8 cellular contexts compared by ENCODE assay signal in the genomic region with DNA sequence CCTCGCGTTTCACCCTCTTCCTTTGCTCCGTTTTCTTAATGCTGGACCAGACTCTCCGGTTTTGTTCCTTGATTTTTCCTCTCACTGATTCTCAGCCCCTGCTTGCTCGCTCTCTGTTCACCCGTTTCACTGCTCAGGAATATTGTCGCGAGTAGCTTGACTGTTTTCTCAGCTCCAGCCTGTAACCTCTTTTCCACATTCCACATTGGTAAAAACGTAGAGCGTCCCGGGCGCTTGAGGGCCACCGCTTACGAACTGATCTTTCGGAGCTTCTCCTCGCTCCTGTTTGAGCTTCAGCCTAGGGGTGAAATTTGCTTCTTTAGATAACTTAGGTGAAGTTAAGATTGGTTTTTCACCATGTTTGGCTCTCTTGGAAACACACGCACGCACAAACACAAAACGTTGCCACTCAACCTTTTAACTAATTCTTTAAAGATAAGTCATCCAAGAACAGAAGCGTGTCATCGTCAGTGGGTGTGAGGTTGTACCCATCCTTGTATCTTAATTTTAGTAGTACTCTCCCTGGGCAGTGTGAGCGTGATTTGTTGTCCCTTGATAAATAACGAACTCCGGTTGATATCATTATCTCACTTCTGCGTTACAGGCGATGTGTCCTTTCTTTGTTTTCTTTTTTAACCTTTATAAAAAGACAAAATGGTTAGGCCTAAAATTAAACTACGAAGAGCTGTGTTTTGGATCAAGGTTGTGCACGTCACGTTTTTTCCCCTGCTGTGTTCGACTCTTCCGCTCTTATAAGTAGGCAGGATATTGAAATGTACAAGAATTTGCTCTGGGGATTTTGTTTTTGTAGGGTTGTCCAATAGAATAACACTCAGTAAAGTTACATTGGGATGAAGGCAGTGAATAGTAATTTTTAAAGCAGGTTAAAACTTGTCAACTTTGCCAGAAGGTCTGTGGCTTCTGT. TPM values are rescaled to one million over a fixed set of nuclear protein-coding genes. Genes with fewer than 3 reads are reported as not detected.
A peak's percentile ranks its signal among the peaks of the same experiment; 100 is the strongest.
DNase-seq lines count a peak whose midpoint lies in the region; ATAC-seq, FAIRE-seq and TF ChIP-seq lines count a peak whose summit lies in the region.

No MANE protein-coding gene starts in this region.

- no peaks in the 10 kb centered on the region for H3K9me3 Mint-ChIP-seq in activated CD4-positive, alpha-beta T cell treated with anti-CD3 and anti-CD28 coated beads, Interleukin-2, amount 10 ng/mL, durations not matched to agents 24 days and 14 days
- peaks cover 6% of the 10 kb centered on the region for H3K9me3 Mint-ChIP-seq in mesothelial cell of epicardium
- H3K9me3 Mint-ChIP-seq in stimulated activated naive B cell treated with anti-CD40 and anti-IgM and Interleukin-4, amounts not matched to agents 10 μg/mL and 1 μg/mL and 100 μg/mL, for 72 hours, result peaks cover 0 to 3% of the 10 kb centered on the region in 2 donors

- TSS peak; percentile 59 for BruUV-seq in endothelial cell of umbilical vein (replicated peaks; lab: Mats Ljungman, UMichigan)

- FAIRE-seq in endothelial cell of umbilical vein (lab: Jason Lieb, UNC), result peak; percentile 82

- peak overlapping the region; percentile 61 for H3K27ac ChIP-seq in endothelial cell of umbilical vein (ENCODE audit: insufficient read depth, low read depth, low read length)

- TF ChIP-seq CTCF in AG09309 (IDR thresholded peaks at IDR 0.05; ENCODE audit: control insufficient read depth, insufficient read depth, low read depth, low read length, missing control alignments), result no peak
- TF ChIP-seq CTCF in endothelial cell of umbilical vein (IDR thresholded peaks at IDR 0.05; ENCODE audit: extremely low read depth in 1 of 2, insufficient read depth in 1 of 2, low read depth in 1 of 2, low read length in 2 of 2), result no peak
- TF ChIP-seq CTCF in mesothelial cell of epicardium (IDR thresholded peaks at IDR 0.05; ENCODE audit: unreplicated experiment), result no peak
- TF ChIP-seq CTCF in GM10266 (IDR thresholded peaks at IDR 0.05; ENCODE audit: control insufficient read depth, insufficient read depth, low read depth, missing control alignments), result no peak

- H3K79me2 ChIP-seq in endothelial cell of umbilical vein (ENCODE audit: control insufficient read depth, insufficient read depth, low read length), result peaks cover 56% of the 10 kb centered on the region

- H3K4me1 Mint-ChIP-seq in activated CD4-positive, alpha-beta T cell treated with anti-CD3 and anti-CD28 coated beads, Interleukin-2, amount 10 ng/mL, durations not matched to agents 24 days and 14 days, result peaks cover 22% of the 10 kb centered on the region
- H3K4me1 Mint-ChIP-seq in mesothelial cell of epicardium, result peaks cover 11% of the 10 kb centered on the region
- peaks cover 11 to 22% of the 10 kb centered on the region in 2 donors for H3K4me1 Mint-ChIP-seq in stimulated activated naive B cell treated with anti-CD40 and anti-IgM and Interleukin-4, amounts not matched to agents 10 μg/mL and 1 μg/mL and 100 μg/mL, for 72 hours

- H4K20me1 ChIP-seq in endothelial cell of umbilical vein (replicated peaks; ENCODE audit: control insufficient read depth, extremely low read depth, insufficient read depth, low read length), result no peaks in the 10 kb centered on the region

- peak overlapping the region; percentile 91 for H3K4me2 ChIP-seq in endothelial cell of umbilical vein (ENCODE audit: insufficient read depth, low read length)

- no peaks in the 10 kb centered on the region for H3K36me3 ChIP-seq in endothelial cell of umbilical vein (ENCODE audit: control insufficient read depth in 2 of 2, extremely low read depth in 1 of 2, insufficient read depth in 2 of 2, low read length in 2 of 2)

- intact Hi-C loops in activated CD4-positive, alpha-beta T cell treated with anti-CD3 and anti-CD28 coated beads, Interleukin-2, amount 10 ng/mL, durations not matched to agents 24 days and 14 days (cut with micrococcal nuclease), result loop anchor here (1.0 to 5.0 kb wide), 4 partner anchors 13 to 238 kb away; a partner anchor contains a TSS
- intact Hi-C loops in endothelial cell of umbilical vein (cut with micrococcal nuclease), result loop anchor here (1.0 to 5.0 kb wide), 3 partner anchors 28 to 1298 kb away; a partner anchor contains a TSS

- H3K36me3 Mint-ChIP-seq in activated CD4-positive, alpha-beta T cell treated with anti-CD3 and anti-CD28 coated beads, Interleukin-2, amount 10 ng/mL, durations not matched to agents 24 days and 14 days (ENCODE audit: low read depth), result peaks cover 32% of the 10 kb centered on the region
- peaks cover 14% of the 10 kb centered on the region for H3K36me3 Mint-ChIP-seq in mesothelial cell of epicardium
- H3K36me3 Mint-ChIP-seq in stimulated activated naive B cell treated with anti-CD40 and anti-IgM and Interleukin-4, amounts not matched to agents 10 μg/mL and 1 μg/mL and 100 μg/mL, for 72 hours, result peaks cover 14 to 26% of the 10 kb centered on the region in 2 donors

- peak overlapping the region; percentile 96 for H3K4me3 Mint-ChIP-seq in activated CD4-positive, alpha-beta T cell treated with anti-CD3 and anti-CD28 coated beads, Interleukin-2, amount 10 ng/mL, durations not matched to agents 24 days and 14 days
- peak overlapping the region; percentile 99 for H3K4me3 Mint-ChIP-seq in mesothelial cell of epicardium
- H3K4me3 Mint-ChIP-seq in stimulated activated naive B cell treated with anti-CD40 and anti-IgM and Interleukin-4, amounts not matched to agents 10 μg/mL and 1 μg/mL and 100 μg/mL, for 72 hours, result peak overlapping the region; percentile 94 to 100

- peak; percentile 14 for ATAC-seq in GM19395 (IDR thresholded peaks at IDR 0.05; ENCODE audit: unreplicated experiment)
- ATAC-seq in stimulated activated naive B cell treated with anti-CD40 and anti-IgM and Interleukin-4, amounts not matched to agents 10 μg/mL and 1 μg/mL and 100 μg/mL, for 72 hours (replicated peaks), result peak; percentile 10 to 30

- H3K4me3 ChIP-seq in AG09309 (ENCODE audit: control insufficient read depth, low read depth, low read length), result peak overlapping the region; percentile 72
- peak overlapping the region; percentile 78 to 95 (median 85) for H3K4me3 ChIP-seq in endothelial cell of umbilical vein (replicated peaks in 1 of 3; ENCODE audit: insufficient read depth in 1 of 3, low read depth in 1 of 3, low read length in 3 of 3)

- no peak for DNase-seq in AG09309 (ENCODE audit: low read depth)
- DNase-seq in NAMALWA (ENCODE audit: low spot score), result peak; percentile 62
- peak; percentile 82 for DNase-seq in activated CD4-positive, alpha-beta T cell treated with anti-CD3 and anti-CD28 coated beads, Interleukin-2, amount 10 ng/mL, durations not matched to agents 24 days and 14 days
- peak; percentile 68 for DNase-seq in endothelial cell of umbilical vein (ENCODE audit: low read depth, low spot score)
- peak in 1 of 2 experiments; percentile 67 for DNase-seq in mesothelial cell of epicardium (ENCODE audit: low spot score in 2 of 2, unreplicated experiment in 2 of 2)
- no peak for DNase-seq in stimulated activated naive B cell treated with anti-CD40 and anti-IgM and Interleukin-4, amounts not matched to agents 10 μg/mL and 1 μg/mL and 100 μg/mL, for 72 hours
- DNase-seq in GM10266 (ENCODE audit: extremely low spot score), result no peak

- H3K27me3 ChIP-seq in endothelial cell of umbilical vein (ENCODE audit: control insufficient read depth in 2 of 2, insufficient read depth in 2 of 2, low read length in 2 of 2), result no peaks in the 10 kb centered on the region

- H3K27ac Mint-ChIP-seq in activated CD4-positive, alpha-beta T cell treated with anti-CD3 and anti-CD28 coated beads, Interleukin-2, amount 10 ng/mL, durations not matched to agents 24 days and 14 days, result peak overlapping the region; percentile 98
- peak overlapping the region; percentile 100 for H3K27ac Mint-ChIP-seq in mesothelial cell of epicardium
- peak overlapping the region; percentile 100 for H3K27ac Mint-ChIP-seq in stimulated activated naive B cell treated with anti-CD40 and anti-IgM and Interleukin-4, amounts not matched to agents 10 μg/mL and 1 μg/mL and 100 μg/mL, for 72 hours

- TF ChIP-seq POLR2A in endothelial cell of umbilical vein (IDR thresholded peaks at IDR 0.05; ENCODE audit: low read depth, low read length), result no peak

- H3K9me1 ChIP-seq in endothelial cell of umbilical vein (replicated peaks; ENCODE audit: control insufficient read depth, extremely low read depth, insufficient read depth, low read length), result no peaks in the 10 kb centered on the region

- peak overlapping the region; percentile 49 for H2AFZ ChIP-seq in endothelial cell of umbilical vein (ENCODE audit: low read depth, low read length)

- H3K9ac ChIP-seq in endothelial cell of umbilical vein (replicated peaks; ENCODE audit: extremely low read depth, insufficient read depth, low read length), result peak overlapping the region; percentile 89

- POLR2A ChIA-PET in endothelial cell of umbilical vein (lab: Charles Lee), result interaction anchor here (0.6 to 1.2 kb wide), 5 partner anchors 33 to 146 kb away, joined by 3 to 10 read pairs (median 5); a partner anchor contains a TSS

- dilution Hi-C loops in endothelial cell of umbilical vein (cut with MboI; ENCODE audit: extremely low pct_ligation_motif_present, low sequenced_read_pairs), result no loop called here

- peaks cover 5% of the 10 kb centered on the region for H3K4me1 ChIP-seq in endothelial cell of umbilical vein (ENCODE audit: control insufficient read depth, extremely low read depth, insufficient read depth, low read length)

- no peaks in the 10 kb centered on the region for H3K9me3 ChIP-seq in endothelial cell of umbilical vein (replicated peaks; ENCODE audit: control insufficient read depth, insufficient read depth, low read length)

- CTCF ChIA-PET in endothelial cell of umbilical vein (lab: Charles Lee), result interaction anchor here (0.7 to 2.0 kb wide), 9 partner anchors 11 to 1078 kb away, joined by 3 to 6 read pairs (median 4); no protein-coding TSS in a partner anchor

- H3K27me3 Mint-ChIP-seq in activated CD4-positive, alpha-beta T cell treated with anti-CD3 and anti-CD28 coated beads, Interleukin-2, amount 10 ng/mL, durations not matched to agents 24 days and 14 days, result no peaks in the 10 kb centered on the region
- H3K27me3 Mint-ChIP-seq in mesothelial cell of epicardium (ENCODE audit: low read depth), result no peaks in the 10 kb centered on the region
- no peaks in the 10 kb centered on the region for H3K27me3 Mint-ChIP-seq in stimulated activated naive B cell treated with anti-CD40 and anti-IgM and Interleukin-4, amounts not matched to agents 10 μg/mL and 1 μg/mL and 100 μg/mL, for 72 hours

RNA-seq across cellular contexts. Expression of a gene that starts 1.1 kb away (rescaled TPM):
- total RNA-seq in activated CD4-positive, alpha-beta T cell treated with anti-CD3 and anti-CD28 coated beads, Interleukin-2, amount 10 ng/mL, durations not matched to agents 24 days and 14 days, result 81.1 and 92.5 TPM in 2 replicates
- 85.8 and 98.9 TPM in 2 replicates for total RNA-seq in endothelial cell of umbilical vein
- 17.6 and 22.6 TPM in 2 replicates for polyA plus RNA-seq in endothelial cell of umbilical vein
- 38.8 and 42.1 TPM in 2 replicates for polyA plus RNA-seq in endothelial cell of umbilical vein (2011; cell fraction: cytosol; rRNA removed)
- 20.8 and 25.0 TPM in 2 replicates for polyA plus RNA-seq in endothelial cell of umbilical vein (2011; cell fraction: nucleus; rRNA removed)
- 70.0 and 83.0 TPM in 2 replicates for polyA plus RNA-seq in endothelial cell of umbilical vein (2012)
- 93.4 and 135 TPM in 2 replicates for polyA minus RNA-seq in endothelial cell of umbilical vein
- polyA minus RNA-seq in endothelial cell of umbilical vein (2011; cell fraction: cytosol; rRNA and poly(A)+ RNA removed), result 67.2 TPM
- 19.3 and 28.9 TPM in 2 replicates for polyA minus RNA-seq in endothelial cell of umbilical vein (2011; cell fraction: nucleus; rRNA and poly(A)+ RNA removed)
- 52.0 to 53.1 TPM (median 52.8 TPM) in 3 replicates for total RNA-seq in mesothelial cell of epicardium

RNA-seq across cellular contexts. Expression of a gene that starts 28.6 kb away (rescaled TPM):
- 54.3 and 54.5 TPM in 2 replicates for total RNA-seq in activated CD4-positive, alpha-beta T cell treated with anti-CD3 and anti-CD28 coated beads, Interleukin-2, amount 10 ng/mL, durations not matched to agents 24 days and 14 days
- 12.4 and 14.0 TPM in 2 replicates for total RNA-seq in endothelial cell of umbilical vein
- 6.6 and 9.2 TPM in 2 replicates for polyA plus RNA-seq in endothelial cell of umbilical vein
- 7.6 and 8.3 TPM in 2 replicates for polyA plus RNA-seq in endothelial cell of umbilical vein (2011; cell fraction: cytosol; rRNA removed)
- polyA plus RNA-seq in endothelial cell of umbilical vein (2011; cell fraction: nucleus; rRNA removed), result 2.7 and 5.3 TPM in 2 replicates
- 9.3 and 9.7 TPM in 2 replicates for polyA plus RNA-seq in endothelial cell of umbilical vein (2012)
- polyA minus RNA-seq in endothelial cell of umbilical vein, result 8.7 and 12.5 TPM in 2 replicates
- polyA minus RNA-seq in endothelial cell of umbilical vein (2011; cell fraction: cytosol; rRNA and poly(A)+ RNA removed), result 14.3 TPM
- 2.2 and 3.6 TPM in 2 replicates for polyA minus RNA-seq in endothelial cell of umbilical vein (2011; cell fraction: nucleus; rRNA and poly(A)+ RNA removed)
- total RNA-seq in mesothelial cell of epicardium, result 24.8 to 26.4 TPM (median 25.9 TPM) in 3 replicates

RNA-seq across cellular contexts. Expression of a gene that starts 28.7 kb away (rescaled TPM):
- 3.9 and 4.0 TPM in 2 replicates for total RNA-seq in activated CD4-positive, alpha-beta T cell treated with anti-CD3 and anti-CD28 coated beads, Interleukin-2, amount 10 ng/mL, durations not matched to agents 24 days and 14 days
- total RNA-seq in endothelial cell of umbilical vein, result 1.2 and 1.6 TPM in 2 replicates
- 0.53 and 0.87 TPM in 2 replicates for polyA plus RNA-seq in endothelial cell of umbilical vein
- polyA plus RNA-seq in endothelial cell of umbilical vein (2011; cell fraction: cytosol; rRNA removed), result 1.3 TPM in 2 replicates
- 0.18 and 0.25 TPM in 2 replicates for polyA plus RNA-seq in endothelial cell of umbilical vein (2011; cell fraction: nucleus; rRNA removed)
- 1.1 and 1.4 TPM in 2 replicates for polyA plus RNA-seq in endothelial cell of umbilical vein (2012)
- 0.63 and 0.68 TPM in 2 replicates for polyA minus RNA-seq in endothelial cell of umbilical vein
- 0.82 TPM for polyA minus RNA-seq in endothelial cell of umbilical vein (2011; cell fraction: cytosol; rRNA and poly(A)+ RNA removed)
- 0.24 TPM in 1 of 2 replicates, not detected in the other for polyA minus RNA-seq in endothelial cell of umbilical vein (2011; cell fraction: nucleus; rRNA and poly(A)+ RNA removed)
- 2.1 to 2.5 TPM (median 2.1 TPM) in 3 replicates for total RNA-seq in mesothelial cell of epicardium

Comparison
In these comparisons a context has a peak if more than half of its experiments do, and no peak if none do; other contexts are left out.
1. DNase-seq: peak in NAMALWA (single experiment), activated CD4-positive, alpha-beta T cell treated with anti-CD3 and anti-CD28 coated beads, Interleukin-2, amount 10 ng/mL, durations not matched to agents 24 days and 14 days (single experiment) and endothelial cell of umbilical vein (single experiment); none in AG09309 (single experiment), stimulated activated naive B cell treated with anti-CD40 and anti-IgM and Interleukin-4, amounts not matched to agents 10 μg/mL and 1 μg/mL and 100 μg/mL, for 72 hours (single experiment) and GM10266 (single experiment).
2. Peak in every context shown above with its lines, with median percentiles within 50 percentile points of each other: H3K27ac Mint-ChIP-seq and H3K4me3 Mint-ChIP-seq.